17 cellular contexts compared by ENCODE assay signal in the genomic region with DNA sequence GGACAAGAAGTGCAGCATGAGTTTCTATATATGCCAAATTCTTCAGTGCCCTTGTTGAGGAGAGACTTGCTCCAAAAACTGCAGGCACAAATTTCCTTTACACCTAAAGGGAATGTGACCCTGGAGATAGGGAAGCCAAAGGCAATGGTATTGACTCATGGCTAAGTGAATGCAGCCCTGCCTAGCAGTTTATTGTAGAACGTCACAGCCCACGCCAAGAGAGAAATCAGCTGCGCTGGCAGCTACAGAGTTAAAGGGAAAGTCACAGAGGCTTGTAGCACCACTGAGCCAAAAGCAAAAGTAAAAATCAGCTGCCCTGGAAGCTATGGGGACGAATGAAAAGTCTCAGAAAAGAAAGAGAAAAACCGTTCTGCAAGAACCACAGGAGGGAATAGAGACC. TPM values are rescaled to one million over a fixed set of nuclear protein-coding genes. Genes with fewer than 3 reads are reported as not detected.
DNase-seq lines count a peak whose midpoint lies in the region; ATAC-seq and TF ChIP-seq lines count a peak whose summit lies in the region.
"Had no signal": no experiment of that assay in that cellular context is flagged by ENCODE, and none has a peak within 500 bp of the region (broad histone marks: within the 10 kb centered on the region; RNA-seq: fewer than 3 reads in every experiment).

No MANE protein-coding gene starts in this region.

- peaks cover 3% of the 10 kb centered on the region; the same call in 1 of the 2 replicates for H4K20me1 ChIP-seq in IMR-90 (ENCODE audit: insufficient read depth, low read length)

- POLR2A ChIA-PET in IMR-90 (lab: Charles Lee; ENCODE audit: unreplicated experiment): no interaction called here

- no peak for TF ChIP-seq CTCF in IMR-90 (conservative IDR thresholded peaks at IDR 0.05; ENCODE audit: low read depth, low read length)

- H2BK5ac ChIP-seq in IMR-90 (ENCODE audit: low read depth, low read length, poor library complexity, severe bottlenecking): no peak overlapping the region

- H4K5ac ChIP-seq in IMR-90 (ENCODE audit: low read depth, low read length): no peak overlapping the region

- 44% methylated on average over 2 of the region's 5 CpGs; no CpG with 5 or more reads in 1 of the 2 experiments for WGBS in IMR-90 (ENCODE audit: extremely low coverage in 2 of 2, insufficient read length in 1 of 2), 2 experiments

- H3K27me3 Mint-ChIP-seq in naive B cell: no peaks in the 10 kb centered on the region
- H3K27me3 Mint-ChIP-seq: CD4-positive, alpha-beta memory T cell had no signal

- H3K9ac ChIP-seq in IMR-90 (ENCODE audit: low read depth, low read length): no peak overlapping the region

- no peaks in the 10 kb centered on the region for H3K27me3 ChIP-seq in IMR-90 (ENCODE audit: control insufficient read depth, insufficient read depth, low read length)
- H3K27me3 ChIP-seq: BE2C had no signal

- H3K9me1 ChIP-seq in IMR-90 (ENCODE audit: insufficient read depth, low read length): peaks cover 4% of the 10 kb centered on the region; the same call in 1 of the 2 replicates

- in situ Hi-C loops in IMR-90 (cut with MboI; ENCODE audit: low sequenced_read_pairs): no loop called here

- no peak overlapping the region for H3K14ac ChIP-seq in IMR-90 (replicated peaks; ENCODE audit: low read depth, low read length)

- H3K56ac ChIP-seq in IMR-90 (ENCODE audit: extremely low read depth, insufficient read depth, low read length): no peak overlapping the region

- H2AK9ac ChIP-seq in IMR-90 (replicated peaks; ENCODE audit: low read depth, low read length, poor library complexity): no peak overlapping the region

- CTCF ChIA-PET in IMR-90 (lab: Yijun Ruan, JAX): no interaction called here

- no peak overlapping the region for H3K4me3 Mint-ChIP-seq in naive B cell
- H3K4me3 Mint-ChIP-seq: CD4-positive, alpha-beta memory T cell had no signal

- no peak overlapping the region for H3K4me2 ChIP-seq in IMR-90 (ENCODE audit: low read depth, low read length)

- no peak overlapping the region for H3K18ac ChIP-seq in IMR-90 (ENCODE audit: low read depth, low read length)

- no peak overlapping the region for H2AK5ac ChIP-seq in IMR-90 (ENCODE audit: low read depth, low read length)

- H3K4me1 ChIP-seq in IMR-90 (ENCODE audit: control insufficient read depth, insufficient read depth, low read length): peaks cover 5% of the 10 kb centered on the region; the same call in 1 of the 2 replicates
- H3K4me1 ChIP-seq: BE2C had no signal

- peaks cover 33 to 35% (median 33%) of the 10 kb centered on the region in 3 donors for H3K4me1 Mint-ChIP-seq in naive B cell

- no peak overlapping the region for H3K4me3 ChIP-seq in IMR-90 (ENCODE audit: insufficient read depth, low read depth, low read length)

- BruUV-seq in IMR-90 (replicated peaks; lab: Mats Ljungman, UMichigan): no TSS peak

- TF ChIP-seq POLR2A in IMR-90 (IDR thresholded peaks at IDR 0.05; ENCODE audit: low read depth, low read length): no peak

- H3K36me3 ChIP-seq in IMR-90 (ENCODE audit: control insufficient read depth, insufficient read depth, low read length): peaks cover 16% of the 10 kb centered on the region

- no peak overlapping the region for H3K23ac ChIP-seq in IMR-90 (ENCODE audit: low read depth, low read length)

- peak; percentile 32 for DNase-seq in IMR-90
- peak; percentile 56 for DNase-seq in fibroblast of peridontal ligament (ENCODE audit: extremely low read depth)
- DNase-seq in naive B cell: no peak
- no peak for DNase-seq in nucleus accumbens (lab: John Stamatoyannopoulos, UW)
- DNase-seq: ACHN; BE2C; CD4-positive, alpha-beta memory T cell; DMS153; DMS79; GDM1; GOT3; H7 had no signal

- dilution Hi-C loops in IMR-90 (cut with HindIII; ENCODE audit: low sequenced_read_pairs, unreplicated experiment): no loop called here

- no peaks in the 10 kb centered on the region for H3K9me3 ChIP-seq in IMR-90 (ENCODE audit: control insufficient read depth, insufficient read depth, low read length)
- H3K9me3 ChIP-seq: BE2C had no signal

- H3K27ac ChIP-seq in IMR-90 (ENCODE audit: insufficient read depth, low read length): no peak overlapping the region
- H3K27ac ChIP-seq: C4-2B had no signal

- no peak overlapping the region for H2BK120ac ChIP-seq in IMR-90 (ENCODE audit: low read depth, low read length)

- intact Hi-C loops in IMR-90 (cut with micrococcal nuclease): no loop called here

- H3K4ac ChIP-seq in IMR-90 (ENCODE audit: low read depth, low read length): no peak overlapping the region

- peaks cover 8 to 10% of the 10 kb centered on the region in 2 experiments; a peak in 3 of 4 replicates for H3K79me1 ChIP-seq in IMR-90 (ENCODE audit: low read depth in 1 of 2, low read length in 2 of 2)

- H3K36me3 Mint-ChIP-seq in naive B cell: peaks cover 17 to 27% of the 10 kb centered on the region in 2 donors

- H2BK15ac ChIP-seq in IMR-90 (ENCODE audit: low read depth, low read length): no peak overlapping the region

- peak overlapping the region in 4 of 6 donors; percentile 74 to 89 (median 80) for H3K27ac Mint-ChIP-seq in naive B cell

- H2BK20ac ChIP-seq in IMR-90 (ENCODE audit: low read depth, low read length): no peak overlapping the region

- no peaks in the 10 kb centered on the region for H3K9me3 Mint-ChIP-seq in naive B cell
- H3K9me3 Mint-ChIP-seq: CD4-positive, alpha-beta memory T cell had no signal

- H4K91ac ChIP-seq in IMR-90 (ENCODE audit: insufficient read depth, low read depth, low read length): no peak overlapping the region

- ATAC-seq in IMR-90 (ENCODE audit: low read depth) (no peak), naive B cell (ENCODE audit: low read depth in 2 of 2) (no peak), GM21737 (IDR thresholded peaks at IDR 0.05; ENCODE audit: unreplicated experiment) (no peak), HG03139 (IDR thresholded peaks at IDR 0.05; ENCODE audit: unreplicated experiment) (no peak), GM19455 (IDR thresholded peaks at IDR 0.05; ENCODE audit: unreplicated experiment) (no peak)
- ATAC-seq: HCT116 had no signal

- no peak overlapping the region for H2AFZ ChIP-seq in IMR-90 (replicated peaks; ENCODE audit: low read length, poor library complexity)

- TF ChIP-seq RAD21 in IMR-90 (IDR thresholded peaks at IDR 0.05; ENCODE audit: low read length): no peak

- H4K8ac ChIP-seq in IMR-90 (ENCODE audit: low read depth in 2 of 2, low read length in 2 of 2): no peak overlapping the region

TF ChIP-seq in IMR-90, 13 proteins besides CTCF, POLR2A, EP300 and RAD21:
- TF ChIP-seq FOS (IDR thresholded peaks at IDR 0.05; ENCODE audit: low read depth, low read length) (no peak), MAZ (IDR thresholded peaks at IDR 0.05; ENCODE audit: borderline replicate concordance, low read depth, low read length) (no peak), MXI1 (IDR thresholded peaks at IDR 0.05; ENCODE audit: borderline replicate concordance, low read depth, low read length) (no peak), MAFK (IDR thresholded peaks at IDR 0.05; ENCODE audit: low read depth, low read length) (no peak), CHD1 (IDR thresholded peaks at IDR 0.05; ENCODE audit: low read depth, low read length) (no peak), NFE2L2 (IDR thresholded peaks at IDR 0.05; ENCODE audit: low read depth, low read length) (no peak), RCOR1 (IDR thresholded peaks at IDR 0.05; ENCODE audit: insufficient replicate concordance, low read length) (no peak), CEBPB (IDR thresholded peaks at IDR 0.05; ENCODE audit: low read depth, low read length) (no peak), BHLHE40 (IDR thresholded peaks at IDR 0.05; ENCODE audit: low read depth, low read length) (no peak)
- TF ChIP-seq, protein P1, sequence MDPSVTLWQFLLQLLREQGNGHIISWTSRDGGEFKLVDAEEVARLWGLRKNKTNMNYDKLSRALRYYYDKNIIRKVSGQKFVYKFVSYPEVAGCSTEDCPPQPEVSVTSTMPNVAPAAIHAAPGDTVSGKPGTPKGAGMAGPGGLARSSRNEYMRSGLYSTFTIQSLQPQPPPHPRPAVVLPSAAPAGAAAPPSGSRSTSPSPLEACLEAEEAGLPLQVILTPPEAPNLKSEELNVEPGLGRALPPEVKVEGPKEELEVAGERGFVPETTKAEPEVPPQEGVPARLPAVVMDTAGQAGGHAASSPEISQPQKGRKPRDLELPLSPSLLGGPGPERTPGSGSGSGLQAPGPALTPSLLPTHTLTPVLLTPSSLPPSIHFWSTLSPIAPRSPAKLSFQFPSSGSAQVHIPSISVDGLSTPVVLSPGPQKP (IDR thresholded peaks at IDR 0.05; ENCODE audit: borderline replicate concordance, low read depth, low read length): no peak
- TF ChIP-seq, protein P2, sequence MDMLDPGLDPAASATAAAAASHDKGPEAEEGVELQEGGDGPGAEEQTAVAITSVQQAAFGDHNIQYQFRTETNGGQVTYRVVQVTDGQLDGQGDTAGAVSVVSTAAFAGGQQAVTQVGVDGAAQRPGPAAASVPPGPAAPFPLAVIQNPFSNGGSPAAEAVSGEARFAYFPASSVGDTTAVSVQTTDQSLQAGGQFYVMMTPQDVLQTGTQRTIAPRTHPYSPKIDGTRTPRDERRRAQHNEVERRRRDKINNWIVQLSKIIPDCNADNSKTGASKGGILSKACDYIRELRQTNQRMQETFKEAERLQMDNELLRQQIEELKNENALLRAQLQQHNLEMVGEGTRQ (IDR thresholded peaks at IDR 0.05; ENCODE audit: low read depth, low read length): no peak

RNA-seq across cellular contexts. Expression of gene POLR3K, which starts 10.1 kb away (rescaled TPM):
- total RNA-seq in IMR-90 (2012; rRNA removed): 9.0 and 10.6 TPM in 2 replicates
- 39.1 and 39.5 TPM in 2 replicates for polyA plus RNA-seq in IMR-90 (2012; rRNA removed)
- 33.6 and 33.9 TPM in 2 replicates for polyA plus RNA-seq in IMR-90 (2012; cell fraction: cytosol; rRNA removed)
- polyA plus RNA-seq in IMR-90 (2012; cell fraction: nucleus; rRNA removed; ENCODE audit: low replicate concordance): 9.4 and 11.5 TPM in 2 replicates
- 10 to 100 TPM; 39.0 to 57.3 (median 52.7) TPM for polyA plus RNA-seq in naive B cell (ENCODE audit: low read depth in 6 of 6)

RNA-seq across cellular contexts. Expression of gene SNRNP25, which starts 10.3 kb away (rescaled TPM):
- 63.3 and 88.0 TPM in 2 replicates for total RNA-seq in IMR-90 (2012; rRNA removed)
- polyA plus RNA-seq in IMR-90 (2012; rRNA removed): 67.2 and 73.7 TPM in 2 replicates
- polyA plus RNA-seq in IMR-90 (2012; cell fraction: cytosol; rRNA removed): 69.1 and 93.4 TPM in 2 replicates
- 23.8 and 33.0 TPM in 2 replicates for polyA plus RNA-seq in IMR-90 (2012; cell fraction: nucleus; rRNA removed; ENCODE audit: low replicate concordance)
- polyA plus RNA-seq in naive B cell (ENCODE audit: low read depth in 6 of 6): 100 to 1,000 TPM in 1 of 6 donors, 10 to 100 TPM in 5; 43.3 to 111 (median 67.2) TPM

RNA-seq across cellular contexts. Expression of gene RHBDF1, which starts 29.1 kb away (rescaled TPM):
- total RNA-seq in IMR-90 (2012; rRNA removed): 11.1 and 13.8 TPM in 2 replicates
- 86.6 and 92.3 TPM in 2 replicates for polyA plus RNA-seq in IMR-90 (2012; rRNA removed)
- polyA plus RNA-seq in IMR-90 (2012; cell fraction: cytosol; rRNA removed): 42.6 and 77.4 TPM in 2 replicates
- 448 and 954 TPM in 2 replicates for polyA plus RNA-seq in IMR-90 (2012; cell fraction: nucleus; rRNA removed; ENCODE audit: low replicate concordance)
- under 1 TPM in 1 of 6 donors, not detected in 5; 0.08 TPM for polyA plus RNA-seq in naive B cell (ENCODE audit: low read depth in 6 of 6)
- total RNA-seq: CD4-positive, alpha-beta memory T cell had no signal
- polyA plus RNA-seq: CD4-positive, alpha-beta memory T cell had no signal

RNA-seq across cellular contexts. Expression of gene MPG, which starts 34.7 kb away (rescaled TPM):
- total RNA-seq in IMR-90 (2012; rRNA removed): 66.7 and 74.2 TPM in 2 replicates
- polyA plus RNA-seq in IMR-90 (2012; rRNA removed) (135 and 155 TPM in 2 replicates), naive B cell (ENCODE audit: low read depth in 6 of 6) (100 to 1,000 TPM in 1 of 6 donors, 10 to 100 TPM in 5; 81.3 to 119 (median 84.6) TPM)
- polyA plus RNA-seq in IMR-90 (2012; cell fraction: cytosol; rRNA removed): 189 TPM in 2 replicates
- 46.4 and 84.3 TPM in 2 replicates for polyA plus RNA-seq in IMR-90 (2012; cell fraction: nucleus; rRNA removed; ENCODE audit: low replicate concordance)

Comparison
In these comparisons a context has a peak if more than half of its experiments do, and no peak if none do; other contexts are left out.
1. DNase-seq: peak in IMR-90 (single experiment) and fibroblast of peridontal ligament (single experiment); none in naive B cell (single experiment) and nucleus accumbens (0 of 56).
2. RNA of gene RHBDF1, which starts 29.1 kb away (polyA plus RNA-seq): 42.6 to 954 TPM in IMR-90; 0.08 TPM in naive B cell; every median in the first group is over 10 times any median in the second.